In the genomic region with DNA sequence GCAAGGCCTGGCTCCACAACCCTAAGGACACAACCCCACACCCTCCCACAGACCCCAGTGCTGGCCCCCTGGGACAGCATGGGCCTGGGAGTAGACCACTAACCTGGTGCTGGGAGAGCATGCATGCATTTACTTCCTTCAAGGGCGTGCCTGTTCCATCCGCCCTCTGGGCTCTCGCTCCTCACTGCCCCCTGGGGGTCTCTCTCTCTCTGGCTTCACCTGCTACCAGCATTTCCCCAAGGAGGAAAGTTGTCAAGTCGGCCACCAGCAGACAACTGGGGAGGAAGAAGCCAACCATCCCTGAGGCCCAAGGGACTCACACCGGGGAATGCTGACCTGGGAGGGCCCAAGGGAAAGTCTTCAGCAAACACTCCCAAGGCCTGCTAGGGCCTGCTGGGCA, we compare ENCODE assay signal across 1 cellular context.
TF ChIP-seq lines count a peak whose summit lies in the region.

No MANE protein-coding gene starts in this region.

TF ChIP-seq in endothelial cell of umbilical vein, 7 proteins besides CTCF, POLR2A, EP300 and RAD21 (continued from another document):
- TF ChIP-seq EZH2 (IDR thresholded peaks at IDR 0.05; ENCODE audit: borderline replicate concordance, low read depth, low read length, severe bottlenecking) (no peak), MYC (IDR thresholded peaks at IDR 0.05; ENCODE audit: low read depth, low read length) (no peak)
